8 cellular contexts compared by ENCODE assay signal in genomic region chr5:180291943-180292831, GRCh38. TPM values are rescaled to one million over a fixed set of nuclear protein-coding genes. Genes with fewer than 3 reads are reported as not detected.
DNase-seq lines count a peak whose midpoint lies in the region; ATAC-seq and TF ChIP-seq lines count a peak whose summit lies in the region.

Gene MAPK9 (minus strand): TSS chr5:180292083. CDS start chr5:180280561, 11,522 bp downstream.

- TF ChIP-seq CTCF in chondrocyte (IDR thresholded peaks at IDR 0.05), result peak; percentile 27

- H3K27me3 Mint-ChIP-seq in chondrocyte (ENCODE audit: low read depth), result no peaks in the 10 kb centered on the region

- no peaks in the 10 kb centered on the region for H3K36me3 Mint-ChIP-seq in chondrocyte (ENCODE audit: low read depth)

- H3K4me3 Mint-ChIP-seq in chondrocyte (ENCODE audit: unreplicated experiment), result peak within 1 kb of the TSS; percentile 83

- ATAC-seq in HG03064 (IDR thresholded peaks at IDR 0.05; ENCODE audit: low read depth, unreplicated experiment), result peak; percentile 83

- in situ Hi-C loops in ACHN (cut with HindIII; ENCODE audit: low pct_ligation_motif_present, low pct_unique_long_range_greater_than_20kb, low sequenced_read_pairs), result no loop called here

- H3K4me1 Mint-ChIP-seq in chondrocyte (ENCODE audit: low read depth), result peaks cover 26% of the 10 kb centered on the region

- DNase-seq in ACHN, result peak; percentile 80
- DNase-seq in NCI-H2227 (lab: John Stamatoyannopoulos, UW; ENCODE audit: unreplicated experiment), result peak; percentile 88
- DNase-seq in activated CD4-positive, alpha-beta T cell treated with anti-CD3 and anti-CD28 coated beads for 24 hours (ENCODE audit: low read depth in 2 of 2), result peak; percentile 74
- DNase-seq in chondrocyte (ENCODE audit: low spot score), result no peak
- DNase-seq in kidney tubule cell (ENCODE audit: low spot score), result peak; percentile 85
- peak; percentile 61 to 74 for DNase-seq in stimulated activated CD4-positive, alpha-beta T cell treated with anti-CD3 and anti-CD28 coated beads, Interleukin-1b, Interleukin-23, amount 100 ng/mL, for 1 hour (ENCODE audit: low read depth in 2 of 2)

- no peaks in the 10 kb centered on the region for H3K9me3 Mint-ChIP-seq in chondrocyte (ENCODE audit: low read depth)

- TF ChIP-seq POLR2A in GM18526 (IDR thresholded peaks at IDR 0.05; ENCODE audit: extremely low read depth, insufficient read length), result peak; percentile 57

- H3K27ac Mint-ChIP-seq in chondrocyte (ENCODE audit: unreplicated experiment), result peak within 1 kb of the TSS; percentile 79

RNA-seq across cellular contexts. Expression of gene MAPK9, which starts in this region (rescaled TPM):
- 31.1 to 34.8 TPM (median 34.6 TPM) in 3 replicates for total RNA-seq in chondrocyte
